In genomic region chr5:95615164-95615467, GRCh38 we compare ENCODE assay signal across 14 cellular contexts. TPM values are rescaled to one million over a fixed set of nuclear protein-coding genes. Genes with fewer than 3 reads are reported as not detected.
A peak's percentile ranks its signal among the peaks of the same experiment; 100 is the strongest.
DNase-seq lines count a peak whose midpoint lies in the region; ATAC-seq, FAIRE-seq and TF ChIP-seq lines count a peak whose summit lies in the region.
"Had no signal": no experiment of that assay in that cellular context is flagged by ENCODE, and none has a peak within 500 bp of the region (broad histone marks: within the 10 kb centered on the region; RNA-seq: fewer than 3 reads in every experiment).

No MANE protein-coding gene starts in this region.

- H3K27ac ChIP-seq in GM12878 (ENCODE audit: control insufficient read depth, insufficient read depth) = peak overlapping the region; percentile 47; the same call in 1 of the 2 replicates

- CTCF ChIA-PET in GM12878 (lab: Yijun Ruan, JAX) = no interaction called here
- CTCF ChIA-PET in HEK293T (lab: Yijun Ruan, JAX) = interaction anchor here (0.6 kb wide), 1 partner anchor 30 kb away, joined by 4 read pairs; no protein-coding TSS in a partner anchor

- H3K79me2 ChIP-seq in GM12878 (ENCODE audit: control insufficient read depth, insufficient read depth, low read length) = peaks cover 3% of the 10 kb centered on the region; the same call in 1 of the 2 replicates

- no peak overlapping the region for H3K9ac ChIP-seq in GM12878 (ENCODE audit: control insufficient read depth, insufficient read depth, low read length)

- TF ChIP-seq RAD21 in GM12878 (IDR thresholded peaks at IDR 0.05; ENCODE audit: insufficient read depth, low read depth, low read length) = no peak

- H3K4me1 ChIP-seq in GM12878 (ENCODE audit: control insufficient read depth, insufficient read depth, low read length) = peaks cover 9% of the 10 kb centered on the region; the same call in 1 of the 2 replicates

- BruUV-seq in GM12878 (replicated peaks; lab: Mats Ljungman, UMichigan) = no TSS peak

- ATAC-seq in GM18498 (IDR thresholded peaks at IDR 0.05; ENCODE audit: unreplicated experiment) (peak; percentile 55), GM19452 (IDR thresholded peaks at IDR 0.05; ENCODE audit: unreplicated experiment) (peak; percentile 50), HG03039 (IDR thresholded peaks at IDR 0.05; ENCODE audit: unreplicated experiment) (peak; percentile 37), GM12878 (peak; percentile 53)
- ATAC-seq: activated CD4-positive, CD25-positive, alpha-beta regulatory T cell treated with anti-CD3 and anti-CD28 coated beads, Interleukin-2, amount 50 U/mL, for 24 hours; activated T-cell treated with anti-CD3 and anti-CD28 coated beads, Interleukin-2, amount 50 U/mL, for 4 hours had no signal

- no peak for TF ChIP-seq CTCF in GM12878 (IDR thresholded peaks at IDR 0.05 in 2 of 3, conservative IDR thresholded peaks at IDR 0.05 in 1 of 3; ENCODE audit: control insufficient read depth in 2 of 3, extremely low read depth in 1 of 3, insufficient read depth in 1 of 3, low read depth in 3 of 3, low read length in 3 of 3)

- no peak for TF ChIP-seq POLR2A in GM12878 (IDR thresholded peaks at IDR 0.05; ENCODE audit: low read depth, low read length)

- SMC1A ChIA-PET in GM12878 (lab: Charles Lee; ENCODE audit: uncharacterized antibody, unreplicated experiment) = no interaction called here

- DNase-seq in GM12878 (ENCODE audit: low read depth, low spot score) = peak; percentile 49
- DNase-seq in superior temporal gyrus (ENCODE audit: extremely low spot score) = no peak
- no peak for DNase-seq in NCI-H2107 treated with DMSO at 0.1 percent for 48 hours (lab: John Stamatoyannopoulos, UW; ENCODE audit: unreplicated experiment)
- DNase-seq in HEK293T (ENCODE audit: extremely low spot score) = no peak
- DNase-seq in NCI-H2081 (lab: John Stamatoyannopoulos, UW) = no peak
- DNase-seq: activated T-cell treated with anti-CD3 and anti-CD28 coated beads, Interleukin-2, amount 50 U/mL, for 4 hours; dermis blood vessel endothelial cell; H7; NCI-H2171 had no signal

- peak; percentile 85 to 89; a peak in 3 of 4 replicates for TF ChIP-seq EP300 in GM12878 (IDR thresholded peaks at IDR 0.05; ENCODE audit: borderline replicate concordance in 1 of 2, control insufficient read depth in 1 of 2, low read depth in 2 of 2, low read length in 2 of 2)

- no peak for FAIRE-seq in GM12878 (lab: Jason Lieb, UNC)

- RAD21 ChIA-PET in GM12878 (lab: Charles Lee; ENCODE audit: unreplicated experiment) = no interaction called here

- H3K27me3 ChIP-seq in GM12878 (replicated peaks in 1 of 2; ENCODE audit: control insufficient read depth in 2 of 2, insufficient read depth in 2 of 2, low read length in 1 of 2) = no peaks in the 10 kb centered on the region

- H3K36me3 ChIP-seq in GM12878 (ENCODE audit: control insufficient read depth in 2 of 2, insufficient read depth in 2 of 2, low read length in 1 of 2) = no peaks in the 10 kb centered on the region

- H3K4me2 ChIP-seq in GM12878 (ENCODE audit: control insufficient read depth, insufficient read depth) = no peak overlapping the region; the same call in 1 of the 2 replicates

- H3K4me3 ChIP-seq in GM12878 = no peak overlapping the region

- no peaks in the 10 kb centered on the region for H4K20me1 ChIP-seq in GM12878 (ENCODE audit: control insufficient read depth, insufficient read depth)

- 0% methylated on average over 1 of the region's 1 CpG for WGBS in GM12878 (ENCODE audit: insufficient coverage, insufficient replicate concordance, low lambda C conversion rate, missing lambda C conversion rate)

- in situ Hi-C loops in GM12878 (cut with MboI) = no loop called here

- intact Hi-C loops in GM12878 (cut with micrococcal nuclease; ENCODE audit: unreplicated experiment) = loop anchor here (10.0 kb wide), 1 partner anchor 540 kb away; no protein-coding TSS in a partner anchor

- no peak overlapping the region for H2AFZ ChIP-seq in GM12878 (ENCODE audit: control insufficient read depth, low read depth, low read length)

- H3K9me3 ChIP-seq in GM12878 (replicated peaks; ENCODE audit: control insufficient read depth, insufficient read depth, low read length) = peaks cover 6% of the 10 kb centered on the region; the same call in 2 of the 3 replicates

- POLR2A ChIA-PET in GM12878 (lab: Charles Lee) = no interaction called here
- POLR2A ChIA-PET in HEK293T (lab: Yijun Ruan, JAX) = no interaction called here

TF ChIP-seq in GM12878, 131 proteins besides CTCF, POLR2A, EP300 and RAD21 (continues in another document):
- TF ChIP-seq ZNF384 (IDR thresholded peaks at IDR 0.05; ENCODE audit: borderline replicate concordance, low read depth, low read length) (no peak), KAT2A (conservative IDR thresholded peaks at IDR 0.05; ENCODE audit: control insufficient read depth, low read depth, low read length) (no peak), ZBED1 (IDR thresholded peaks at IDR 0.05; ENCODE audit: borderline replicate concordance) (peak; percentile 73; the same call in 1 of the 2 replicates), ETV6 (conservative IDR thresholded peaks at IDR 0.05 in 1 of 2, IDR thresholded peaks at IDR 0.05 in 1 of 2; ENCODE audit: borderline replicate concordance in 1 of 2, low read depth in 1 of 2) (0 out of 4 replicates have a peak, but pooled peaks of 1 of the 2 experiments have one; percentile 34), MTA2 (IDR thresholded peaks at IDR 0.05; ENCODE audit: low read depth) (peak; percentile 89), JUNB (IDR thresholded peaks at IDR 0.05) (peak; percentile 93)

TF ChIP-seq in HEK293T, 16 proteins besides CTCF, POLR2A, EP300 and RAD21:
- no peak for TF ChIP-seq ARNT (IDR thresholded peaks at IDR 0.05)
- TF ChIP-seq FOXM1 (IDR thresholded peaks at IDR 0.05; ENCODE audit: borderline replicate concordance) = no peak
- no peak for TF ChIP-seq ELF4 (IDR thresholded peaks at IDR 0.05)
- no peak for TF ChIP-seq L3MBTL2 (conservative IDR thresholded peaks at IDR 0.05)
- TF ChIP-seq FOXA1 (IDR thresholded peaks at IDR 0.05) = no peak
- TF ChIP-seq TARDBP (IDR thresholded peaks at IDR 0.05) = no peak
- no peak for TF ChIP-seq BHLHE40 (IDR thresholded peaks at IDR 0.05; ENCODE audit: borderline replicate concordance)
- TF ChIP-seq NFRKB (IDR thresholded peaks at IDR 0.05) = no peak
- TF ChIP-seq PKNOX1 (IDR thresholded peaks at IDR 0.05) = no peak
- TF ChIP-seq HDGF (IDR thresholded peaks at IDR 0.05; ENCODE audit: borderline replicate concordance) = no peak
- TF ChIP-seq FOXK2 (IDR thresholded peaks at IDR 0.05) = no peak
- no peak for TF ChIP-seq SUZ12 (IDR thresholded peaks at IDR 0.05)
- no peak for TF ChIP-seq LEF1 (IDR thresholded peaks at IDR 0.05; ENCODE audit: borderline replicate concordance)
- TF ChIP-seq SP1 (IDR thresholded peaks at IDR 0.05) = no peak
- no peak for TF ChIP-seq ZNF384 (IDR thresholded peaks at IDR 0.05)
- TF ChIP-seq CTBP1 (IDR thresholded peaks at IDR 0.05; ENCODE audit: borderline replicate concordance) = no peak

RNA-seq across cellular contexts. Expression of gene GPR150, which starts 4.8 kb away (rescaled TPM):
- total RNA-seq in GM12878 (2013; cell fraction: nucleolus; rRNA removed) = 1.4 TPM in 2 replicates
- total RNA-seq in GM12878 (2014; rRNA removed) (0.82 and 1.1 TPM in 2 replicates), GM12878 (2014; rRNA removed; fragmentation: Illumina TruSeq; extraction: Trizol) (0.13 and 0.18 TPM in 2 replicates), GM12878 (2021) (0.92 and 1.3 TPM in 2 replicates)
- polyA plus RNA-seq in GM12878 (2011; ENCODE audit: low read depth) = 0.12 TPM
- polyA plus RNA-seq in GM12878 (2011; rRNA removed) (0.08 and 0.16 TPM in 2 replicates), GM12878 (2014; fragmentation: Illumina TruSeq; extraction: Trizol) (0.37 and 0.43 TPM in 2 replicates), GM12878 (2014; fragmentation: Nextera tagmentation; extraction: Ambion mirVana) (under 1 TPM in 1 of 2 experiments, not detected in 1; 0.13 TPM), GM12878 (2014; rRNA removed) (0.77 and 1.1 TPM in 2 replicates), GM12878 (2016; fragmentation: Nextera tagmentation; extraction: Ambion mirVana) (under 1 TPM; 0.16 to 0.76 TPM)
- polyA plus RNA-seq in GM12878 (2011; cell fraction: cytosol; rRNA removed) = 0.12 TPM in 2 replicates
- polyA plus RNA-seq in GM12878 (2011; cell fraction: nucleus; rRNA removed) = 0.67 TPM in 2 replicates
- 0.46 and 0.49 TPM in 2 replicates for polyA plus RNA-seq in GM12878 (2012)
- polyA minus RNA-seq in GM12878 (2011; rRNA and poly(A)+ RNA removed) = 0.15 TPM in 1 of 2 replicates, not detected in the other
- polyA minus RNA-seq in GM12878 (2011; cell fraction: cytosol; rRNA and poly(A)+ RNA removed) = not detected in 2 replicates
- polyA minus RNA-seq in GM12878 (2011; cell fraction: nucleus; rRNA and poly(A)+ RNA removed) = 0.97 and 1.4 TPM in 2 replicates
- total RNA-seq: G401, H7 had no signal

RNA-seq across cellular contexts. Expression of gene RFESD, which starts 31.5 kb away (rescaled TPM):
- total RNA-seq in GM12878 (2013; cell fraction: nucleolus; rRNA removed) = 16.6 and 20.0 TPM in 2 replicates
- total RNA-seq in GM12878 (2014; rRNA removed) (3.3 and 3.4 TPM in 2 replicates), GM12878 (2014; rRNA removed; fragmentation: Illumina TruSeq; extraction: Trizol) (3.9 and 4.2 TPM in 2 replicates), GM12878 (2021) (2.9 and 5.7 TPM in 2 replicates)
- polyA plus RNA-seq in GM12878 (2011; ENCODE audit: low read depth) = 1.9 TPM
- polyA plus RNA-seq in GM12878 (2011; rRNA removed) (5.7 and 10.9 TPM in 2 replicates), GM12878 (2014; fragmentation: Illumina TruSeq; extraction: Trizol) (1.9 and 3.3 TPM in 2 replicates), GM12878 (2014; fragmentation: Nextera tagmentation; extraction: Ambion mirVana) (10 to 100 TPM; 14.0 to 14.7 TPM), GM12878 (2014; rRNA removed) (1.4 and 1.9 TPM in 2 replicates), GM12878 (2016; fragmentation: Nextera tagmentation; extraction: Ambion mirVana) (1 to 10 TPM; 5.9 to 6.8 TPM)
- polyA plus RNA-seq in GM12878 (2011; cell fraction: cytosol; rRNA removed) = 1.7 and 2.4 TPM in 2 replicates
- polyA plus RNA-seq in GM12878 (2011; cell fraction: nucleus; rRNA removed) = 3.9 and 4.3 TPM in 2 replicates
- polyA plus RNA-seq in GM12878 (2012) = 2.7 and 3.0 TPM in 2 replicates
- polyA minus RNA-seq in GM12878 (2011; rRNA and poly(A)+ RNA removed) = 2.7 and 5.3 TPM in 2 replicates
- polyA minus RNA-seq in GM12878 (2011; cell fraction: cytosol; rRNA and poly(A)+ RNA removed) = 0.62 and 0.67 TPM in 2 replicates
- polyA minus RNA-seq in GM12878 (2011; cell fraction: nucleus; rRNA and poly(A)+ RNA removed) = 4.0 and 4.4 TPM in 2 replicates
